30 cellular contexts compared by ENCODE assay signal in the genomic region with DNA sequence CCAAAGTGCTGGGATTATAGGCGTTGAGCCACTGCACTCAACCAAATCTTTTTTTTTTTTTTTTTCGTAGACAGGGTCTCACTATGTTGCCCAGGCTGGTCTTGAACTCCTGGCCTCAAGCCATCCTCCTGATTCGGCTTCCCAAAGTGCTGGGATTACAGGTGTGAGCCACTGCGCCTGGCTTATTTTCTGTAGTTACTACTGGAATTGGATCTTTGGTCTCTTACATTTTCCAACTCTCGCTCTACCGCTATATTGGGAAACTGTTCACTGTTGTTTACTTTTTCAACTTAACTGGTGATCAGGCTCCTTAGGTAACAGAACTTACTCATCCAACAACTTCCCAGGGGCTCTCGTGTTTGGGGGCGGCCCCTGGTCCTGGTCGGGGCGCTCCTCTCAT. TPM values are rescaled to one million over a fixed set of nuclear protein-coding genes. Genes with fewer than 3 reads are reported as not detected.
"Had no signal": no experiment of that assay in that cellular context is flagged by ENCODE, and none has a peak within 500 bp of the region (broad histone marks: within the 10 kb centered on the region; RNA-seq: fewer than 3 reads in every experiment).

No MANE protein-coding gene starts in this region.

- H3K9me3 ChIP-seq: testis had no signal

- ATAC-seq: stimulated activated effector memory CD8-positive, alpha-beta T cell treated with anti-CD3 and anti-CD28 coated beads, Interleukin-12 subunit alpha, Interleukin-12 subunit beta, amount 100 ng/mL, for 72 hours; stimulated activated memory B cell treated with anti-CD40 and anti-IgM and Interleukin-4, amounts not matched to agents 10 μg/mL and 1 μg/mL and 100 μg/mL, for 72 hours; stimulated activated naive B cell treated with anti-CD40 and anti-IgM and Interleukin-4, amounts not matched to agents 10 μg/mL and 1 μg/mL and 100 μg/mL, for 72 hours; stimulated activated naive CD8-positive, alpha-beta T cell treated with anti-CD3 and anti-CD28 coated beads, Interleukin-15, Interleukin-2, amounts not matched to agents 100 U/mL and 50 U/mL, for 24 hours; upper lobe of right lung had no signal

- H3K27me3 ChIP-seq: stomach, suprapubic skin, testis, thyroid gland, tibial artery, tibial nerve, transverse colon, upper lobe of left lung, upper lobe of right lung, uterus, vagina had no signal

- H3K4me1 ChIP-seq: stomach, suprapubic skin, testis, thyroid gland, tibial artery, tibial nerve, transverse colon, upper lobe of left lung, upper lobe of right lung, uterus, vagina had no signal

- H3K4me3 ChIP-seq: stomach, suprapubic skin, testis, thoracic aorta, thyroid gland, tibial artery, tibial nerve, transverse colon, upper lobe of left lung, upper lobe of right lung, uterus, vagina had no signal

- H3K27ac ChIP-seq: stomach, suprapubic skin, testis, thoracic aorta, thyroid gland, tibial artery, tibial nerve, transverse colon, upper lobe of left lung, upper lobe of right lung, uterus, vagina had no signal

- FAIRE-seq: urothelium cell line had no signal

- DNase-seq: stimulated activated CD4-positive, alpha-beta T cell treated with anti-CD3 and anti-CD28 coated beads, Interleukin-2, amount 100 ng/mL, for 48 hours; stimulated activated CD4-positive, alpha-beta T cell treated with anti-CD3 and anti-CD28 coated beads, Interleukin-4, amount 100 ng/mL, for 1 hour; stimulated activated CD4-positive, alpha-beta T cell treated with anti-CD3 and anti-CD28 coated beads, Interleukin-4, amount 100 ng/mL, for 24 hours; stimulated activated CD4-positive, alpha-beta T cell treated with anti-CD3 and anti-CD28 coated beads, Interleukin-4, amount 100 ng/mL, for 4 hours; stimulated activated CD8-positive, alpha-beta memory T cell treated with anti-CD3 and anti-CD28 coated beads, Interleukin-4, amount 100 ng/mL, for 48 hours; stimulated activated naive B cell treated with anti-CD40 and anti-IgM and Interleukin-4, amounts not matched to agents 10 μg/mL and 1 μg/mL and 100 μg/mL, for 72 hours; stimulated activated naive CD4-positive, alpha-beta T cell; stimulated activated naive CD4-positive, alpha-beta T cell treated with Interleukin-2 at 50 U/mL for 16 hours; stimulated activated naive CD8-positive, alpha-beta T cell treated with anti-CD3 and anti-CD28 coated beads, Interleukin-15, amount 100 ng/mL, for 72 hours; stimulated activated naive CD8-positive, alpha-beta T cell treated with anti-CD3 and anti-CD28 coated beads, Interleukin-15, Interleukin-2, amounts not matched to agents 100 U/mL and 50 U/mL, for 24 hours; stomach; substantia nigra; testis; thyroid gland; tibial artery; transverse colon; trophoblast cell; upper lobe of left lung; upper lobe of right lung; uterus had no signal

- H3K36me3 ChIP-seq: uterus had no signal

RNA-seq across cellular contexts. Expression of gene OR1F1, which starts 32.8 kb away (rescaled TPM):
- total RNA-seq: stomach, subcutaneous adipose tissue, suprapubic skin, testis, thoracic aorta, thyroid gland, tibial nerve, transverse colon, upper lobe of left lung, upper lobe of right lung, ureter, urinary bladder, uterus, vagina had no signal
- polyA plus RNA-seq: stomach, urinary bladder had no signal
